ENCODE assay signal across 8 cellular contexts in the genomic region with DNA sequence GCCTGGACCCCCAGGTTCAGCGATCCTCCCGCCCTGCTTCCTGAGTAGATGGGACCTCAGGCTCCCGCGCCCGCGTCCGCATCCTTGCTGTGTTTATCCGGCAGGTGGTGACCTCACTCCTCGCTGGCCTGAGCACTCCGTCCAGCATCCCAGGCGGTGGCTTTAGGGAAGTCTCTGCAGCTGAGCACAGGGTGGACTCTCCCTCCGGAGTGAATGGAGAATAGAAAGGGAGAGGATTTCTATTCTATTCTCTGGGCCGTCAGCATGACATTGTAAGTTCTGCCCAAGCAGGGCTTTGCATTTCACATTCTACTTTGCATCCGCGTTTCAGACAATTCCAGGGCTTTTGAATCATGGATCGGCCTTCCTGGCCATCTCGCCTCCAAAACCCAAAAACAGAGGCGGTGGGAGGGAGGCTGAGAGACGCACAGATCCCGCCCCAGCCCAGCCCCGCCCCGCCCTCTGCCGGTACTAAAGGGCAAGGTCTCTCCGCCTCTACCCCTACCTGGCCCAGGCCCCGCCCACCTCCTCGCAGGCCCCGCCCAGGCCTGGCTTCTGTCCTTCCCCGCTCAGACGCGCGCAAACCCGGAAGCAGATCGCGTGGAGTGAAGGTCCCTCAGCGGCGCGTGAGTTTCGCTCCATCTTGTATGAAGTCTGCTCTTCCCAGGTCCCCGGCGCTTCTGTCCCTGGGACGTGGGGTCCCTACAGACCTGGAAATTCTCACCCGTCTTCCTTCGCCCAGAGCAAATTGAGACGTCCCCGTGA. TPM values are rescaled to one million over a fixed set of nuclear protein-coding genes. Genes with fewer than 3 reads are reported as not detected.
A peak's percentile ranks its signal among the peaks of the same experiment; 100 is the strongest.
DNase-seq lines count a peak whose midpoint lies in the region; ATAC-seq and TF ChIP-seq lines count a peak whose summit lies in the region.

ZNF525 (plus strand) TSS at position 572 of the 765 bp plus-strand sequence. CDS start 6,577 bp downstream, outside the sequence.

- peak within 1 kb of the TSS; percentile 71 for H3K4me3 ChIP-seq in colonic mucosa

- H3K4me1 ChIP-seq in colonic mucosa: no peaks in the 10 kb centered on the region

- intact Hi-C loops in colonic mucosa (cut with DNase I): no loop called here

- peak; percentile 84 for DNase-seq in AG08396 (ENCODE audit: low spot score)
- DNase-seq in NCI-H345 treated with DMSO at 0.1 percent for 48 hours (lab: John Stamatoyannopoulos, UW; ENCODE audit: unreplicated experiment): peak; percentile 43
- peak; percentile 95 to 98 for DNase-seq in activated CD4-positive, alpha-beta T cell treated with anti-CD3 and anti-CD28 coated beads for 4 hours
- DNase-seq in colonic mucosa: peak; percentile 96
- DNase-seq in left lobe of liver (ENCODE audit: low spot score): peak; percentile 86
- DNase-seq in stimulated activated CD4-positive, alpha-beta T cell treated with anti-CD3 and anti-CD28 coated beads, Interleukin-2, amount 100 ng/mL, for 24 hours: peak; percentile 95 to 98

- no peaks in the 10 kb centered on the region for H3K27me3 ChIP-seq in colonic mucosa

- no peaks in the 10 kb centered on the region for H3K36me3 ChIP-seq in colonic mucosa

- no peaks in the 10 kb centered on the region for H3K9me3 ChIP-seq in colonic mucosa

- H3K27ac ChIP-seq in colonic mucosa: peak within 1 kb of the TSS; percentile 69

- H3K9ac ChIP-seq in colonic mucosa (ENCODE audit: low read depth in 2 of 2, low read length in 2 of 2): peak within 1 kb of the TSS; percentile 72 to 78

- TF ChIP-seq CTCF in colonic mucosa (IDR thresholded peaks at IDR 0.05): peak; percentile 49

- ATAC-seq in GM18907 (IDR thresholded peaks at IDR 0.05; ENCODE audit: unreplicated experiment) (peak; percentile 99), HG03139 (IDR thresholded peaks at IDR 0.05; ENCODE audit: unreplicated experiment) (peak; percentile 94), left lobe of liver (peak; percentile 100)

RNA-seq across cellular contexts. Expression of gene ZNF525, which starts in this region (rescaled TPM):
- 10 to 100 TPM in 1 of 2 donors, 1 to 10 TPM in 1; 9.4 to 13.9 TPM for total RNA-seq in colonic mucosa
- 1.2 TPM for total RNA-seq in left lobe of liver

Comparison
In these comparisons a context has a peak if more than half of its experiments do, and no peak if none do; other contexts are left out.
1. Peak in every context shown above with its lines: DNase-seq, ATAC-seq, H3K4me3 ChIP-seq and H3K27ac ChIP-seq.
2. DNase-seq: peak in every context shown above with its lines; median percentile 96 in activated CD4-positive, alpha-beta T cell treated with anti-CD3 and anti-CD28 coated beads for 4 hours; 96 in stimulated activated CD4-positive, alpha-beta T cell treated with anti-CD3 and anti-CD28 coated beads, Interleukin-2, amount 100 ng/mL, for 24 hours; 96 in colonic mucosa; 86 in left lobe of liver; 84 in AG08396; 43 in NCI-H345 treated with DMSO at 0.1 percent for 48 hours.